In the genomic region with DNA sequence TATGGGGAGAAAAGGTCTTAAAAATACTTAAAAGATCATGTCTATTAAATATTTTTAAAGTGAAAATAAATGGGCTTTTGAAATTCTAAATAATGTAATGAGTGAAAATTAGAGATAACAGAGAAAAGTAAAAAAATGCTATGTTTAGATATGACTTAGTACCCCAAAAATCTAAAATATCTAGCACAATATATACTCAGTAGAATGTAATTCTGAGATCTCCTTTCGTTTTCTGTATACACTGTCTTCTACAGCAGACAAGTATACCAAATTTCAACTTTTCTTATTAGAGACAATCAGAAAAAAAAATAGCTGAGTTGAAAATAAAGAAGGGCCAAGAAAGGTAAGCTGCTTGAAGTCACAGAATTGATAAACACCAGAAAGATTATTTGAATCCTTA, we compare ENCODE assay signal across 17 cellular contexts.
A peak's percentile ranks its signal among the peaks of the same experiment; 100 is the strongest.
DNase-seq lines count a peak whose midpoint lies in the region; ATAC-seq and TF ChIP-seq lines count a peak whose summit lies in the region.
"Had no signal": no experiment of that assay in that cellular context is flagged by ENCODE, and none has a peak within 500 bp of the region (broad histone marks: within the 10 kb centered on the region; RNA-seq: fewer than 3 reads in every experiment).

No MANE protein-coding gene starts in this region.

- TF ChIP-seq CTCF in fibroblast of lung (conservative IDR thresholded peaks at IDR 0.05 in 1 of 2, IDR thresholded peaks at IDR 0.05 in 1 of 2; ENCODE audit: low read depth in 1 of 2, low read length in 2 of 2) (no peak), sigmoid colon (IDR thresholded peaks at IDR 0.05) (no peak), omental fat pad (IDR thresholded peaks at IDR 0.05) (no peak)

- H3K79me2 ChIP-seq in fibroblast of lung (ENCODE audit: control insufficient read depth, insufficient read depth, low read length) = peaks cover 7% of the 10 kb centered on the region

- intact Hi-C loops in sigmoid colon (cut with DNase I) = no loop called here

- no peaks in the 10 kb centered on the region for H3K27me3 Mint-ChIP-seq in T-helper 17 cell

- H3K9me3 ChIP-seq in BLaER1 treated with 17β-estradiol and CSF1 and Interleukin-3, amounts not matched to agents 10 nM and 100 nM (replicated peaks in 1 of 11) = peaks cover 1 to 44% (median 28%) of the 10 kb centered on the region in 11 experiments; a peak in 20 of 22 replicates
- H3K9me3 ChIP-seq in T-helper 17 cell (ENCODE audit: control insufficient read depth, low read length, poor library complexity, severe bottlenecking) (no peaks in the 10 kb centered on the region), fibroblast of lung (ENCODE audit: control insufficient read depth, insufficient read depth, low read depth, low read length) (no peaks in the 10 kb centered on the region), sigmoid colon (peaks cover 0 to under 1% (median under 1%) of the 10 kb centered on the region in 4 donors)

- no peak overlapping the region for H3K4me3 ChIP-seq in BLaER1 treated with 17β-estradiol and CSF1 and Interleukin-3, amounts not matched to agents 10 nM and 100 nM
- H3K4me3 ChIP-seq in fibroblast of lung (replicated peaks in 1 of 4; ENCODE audit: control extremely low read depth in 1 of 4, insufficient read depth in 1 of 4, low read depth in 3 of 4, low read length in 4 of 4) (no peak overlapping the region), sigmoid colon (no peak overlapping the region)
- H3K4me3 ChIP-seq: K562 had no signal

- ATAC-seq in T-helper 17 cell (no peak), omental fat pad (ENCODE audit: low FRiP score) (no peak)
- ATAC-seq: K562, Panc1, SK-N-SH treated with all-trans-retinoic acid at 6 μM for 48 hours had no signal

- peaks cover 4 to 61% (median 18%) of the 10 kb centered on the region in 10 experiments; a peak in 17 of 20 replicates for H3K4me1 ChIP-seq in BLaER1 treated with 17β-estradiol and CSF1 and Interleukin-3, amounts not matched to agents 10 nM and 100 nM
- H3K4me1 ChIP-seq in fibroblast of lung (ENCODE audit: control insufficient read depth, extremely low read depth, insufficient read depth, low read length) (peaks cover 6% of the 10 kb centered on the region), sigmoid colon (no peaks in the 10 kb centered on the region)

- WGBS in sigmoid colon, 2 donors = 81% methylated on average over 1 of the region's 1 CpG

- no peak for TF ChIP-seq POLR2A in sigmoid colon (IDR thresholded peaks at IDR 0.05)

- peak overlapping the region; percentile 87 for H3K27ac Mint-ChIP-seq in T-helper 17 cell

- H3K27ac ChIP-seq in BLaER1 treated with 17β-estradiol and CSF1 and Interleukin-3, amounts not matched to agents 10 nM and 100 nM = no peak overlapping the region
- H3K27ac ChIP-seq in fibroblast of lung (ENCODE audit: insufficient read depth, low read length) = no peak overlapping the region
- H3K27ac ChIP-seq in sigmoid colon = no peak overlapping the region
- H3K27ac ChIP-seq: HL-60 had no signal

- no peak overlapping the region for H2AFZ ChIP-seq in fibroblast of lung (ENCODE audit: low read length)

- H3K36me3 Mint-ChIP-seq in T-helper 17 cell (ENCODE audit: low read depth) = peaks cover 10% of the 10 kb centered on the region

- H4K20me1 ChIP-seq in BLaER1 treated with 17β-estradiol and CSF1 and Interleukin-3, amounts not matched to agents 10 nM and 100 nM = peaks cover 0 to 40% (median 8%) of the 10 kb centered on the region in 11 experiments; a peak in 9 of 22 replicates
- no peaks in the 10 kb centered on the region for H4K20me1 ChIP-seq in fibroblast of lung (ENCODE audit: control insufficient read depth, extremely low read depth, insufficient read depth, low read length)

- H3K4me3 Mint-ChIP-seq in T-helper 17 cell = no peak overlapping the region

- peaks cover 21% of the 10 kb centered on the region for H3K4me1 Mint-ChIP-seq in T-helper 17 cell

- no peak for TF ChIP-seq EP300 in sigmoid colon (IDR thresholded peaks at IDR 0.05)

- H3K27me3 ChIP-seq in BLaER1 treated with 17β-estradiol and CSF1 and Interleukin-3, amounts not matched to agents 10 nM and 100 nM = no peaks in the 10 kb centered on the region
- no peaks in the 10 kb centered on the region for H3K27me3 ChIP-seq in fibroblast of lung (ENCODE audit: control insufficient read depth, insufficient read depth, low read length)
- H3K27me3 ChIP-seq in sigmoid colon = no peaks in the 10 kb centered on the region

- no peak overlapping the region for H3K9ac ChIP-seq in BLaER1 treated with 17β-estradiol and CSF1 and Interleukin-3, amounts not matched to agents 10 nM and 100 nM
- H3K9ac ChIP-seq in fibroblast of lung (ENCODE audit: insufficient read depth, low read length) = no peak overlapping the region

- H3K36me3 ChIP-seq in BLaER1 treated with 17β-estradiol and CSF1 and Interleukin-3, amounts not matched to agents 10 nM and 100 nM = peaks cover 94 to 100% (median 96%) of the 10 kb centered on the region in 11 experiments
- H3K36me3 ChIP-seq in fibroblast of lung (ENCODE audit: control insufficient read depth, insufficient read depth, low read length) = peaks cover 2% of the 10 kb centered on the region
- H3K36me3 ChIP-seq in sigmoid colon = peaks cover 0 to 21% (median under 1%) of the 10 kb centered on the region in 4 donors

- DNase-seq in ELR (ENCODE audit: low read depth) (peak; percentile 24), T-helper 17 cell (no peak), fibroblast of lung (ENCODE audit: low read depth in 2 of 2) (no peak), activated gamma-delta T cell (lab: John Stamatoyannopoulos, UW) (no peak), sigmoid colon (no peak), omental fat pad (ENCODE audit: low spot score) (no peak), dedifferentiated amniotic fluid mesenchymal stem cell (ENCODE audit: extremely low spot score) (no peak)
- DNase-seq: NCI-H1092, NCI-H1694, NCI-H446, NCI-H748 treated with DMSO at 0.1 percent for 48 hours, Right ventricle myocardium superior had no signal

- peak overlapping the region in 7 of 11 experiments; percentile 4 to 63 (median 31); a peak in 9 of 22 replicates for H3K4me2 ChIP-seq in BLaER1 treated with 17β-estradiol and CSF1 and Interleukin-3, amounts not matched to agents 10 nM and 100 nM
- peak overlapping the region; percentile 63 for H3K4me2 ChIP-seq in fibroblast of lung (ENCODE audit: extremely low read depth, insufficient read depth, low read length)
